Comparison of ENCODE assay signal across 9 cellular contexts in genomic region chr1:46717654-46718053, GRCh38. TPM values are rescaled to one million over a fixed set of nuclear protein-coding genes. Genes with fewer than 3 reads are reported as not detected.
A peak's percentile ranks its signal among the peaks of the same experiment; 100 is the strongest.
DNase-seq lines count a peak whose midpoint lies in the region; ATAC-seq and TF ChIP-seq lines count a peak whose summit lies in the region.
"Had no signal": no experiment of that assay in that cellular context is flagged by ENCODE, and none has a peak within 500 bp of the region (broad histone marks: within the 10 kb centered on the region; RNA-seq: fewer than 3 reads in every experiment).

No MANE protein-coding gene starts in this region.

- ATAC-seq in CD8-positive, alpha-beta T cell, result no peak
- ATAC-seq in sciatic nerve, result no peak

- CTCF ChIA-PET in CD8-positive, alpha-beta T cell (lab: Charles Lee), result interaction anchor here (0.6 kb wide), 1 partner anchor 102 kb away, joined by 3 read pairs; no protein-coding TSS in a partner anchor

- H3K9me3 ChIP-seq in CD8-positive, alpha-beta T cell (ENCODE audit: low read length), result no peaks in the 10 kb centered on the region
- H3K9me3 ChIP-seq in MM.1S (replicated peaks; ENCODE audit: insufficient read depth, low read length), result no peaks in the 10 kb centered on the region
- H3K9me3 ChIP-seq in neuron (ENCODE audit: low read length), result no peaks in the 10 kb centered on the region

- peak overlapping the region; percentile 89 for H3K4me3 Mint-ChIP-seq in CD8-positive, alpha-beta T cell

- H3K27me3 ChIP-seq in CD8-positive, alpha-beta T cell (ENCODE audit: insufficient read depth, low read length), result no peaks in the 10 kb centered on the region
- no peaks in the 10 kb centered on the region for H3K27me3 ChIP-seq in MM.1S (replicated peaks; ENCODE audit: insufficient read depth, low read length)
- H3K27me3 ChIP-seq in dorsolateral prefrontal cortex, result no peaks in the 10 kb centered on the region
- H3K27me3 ChIP-seq in neuron (ENCODE audit: insufficient read depth, low read length), result peaks cover 4% of the 10 kb centered on the region

- no peak overlapping the region for H2AFZ ChIP-seq in MM.1S (ENCODE audit: low read length)
- no peak overlapping the region for H2AFZ ChIP-seq in neuron (ENCODE audit: low read depth, low read length)

- in situ Hi-C loops in GM13977 (cut with MboI; ENCODE audit: low pct_unique_long_range_greater_than_20kb, low sequenced_read_pairs, unreplicated experiment), result no loop called here

- no peaks in the 10 kb centered on the region for H3K27me3 Mint-ChIP-seq in CD8-positive, alpha-beta T cell (ENCODE audit: low read depth)

- peaks cover 41% of the 10 kb centered on the region for H3K79me2 ChIP-seq in MM.1S (ENCODE audit: low read length)

- peaks cover 45% of the 10 kb centered on the region for H3K36me3 Mint-ChIP-seq in CD8-positive, alpha-beta T cell

- peak overlapping the region; percentile 86 for H3K4me3 ChIP-seq in CD8-positive, alpha-beta T cell (ENCODE audit: low read depth, low read length)
- H3K4me3 ChIP-seq in MM.1S (ENCODE audit: low read length) (peak overlapping the region; percentile 98), dorsolateral prefrontal cortex (peak overlapping the region; percentile 74 to 100 (median 99)), neuron (ENCODE audit: low read length) (peak overlapping the region; percentile 75)

- no peaks in the 10 kb centered on the region for H3K9me3 Mint-ChIP-seq in CD8-positive, alpha-beta T cell

- no peaks in the 10 kb centered on the region for H3F3A ChIP-seq in MM.1S (ENCODE audit: insufficient read depth, low read length)

- no peak for DNase-seq in CD8-positive, alpha-beta T cell
- DNase-seq in MM.1S (no peak), dorsolateral prefrontal cortex (no peak), DMS79 (lab: John Stamatoyannopoulos, UW) (no peak), Ammon's horn (ENCODE audit: low spot score) (no peak), GM13977 (ENCODE audit: low spot score) (no peak), sciatic nerve (ENCODE audit: low spot score) (no peak)
- DNase-seq: head of caudate nucleus had no signal

- H3K36me3 ChIP-seq in CD8-positive, alpha-beta T cell (ENCODE audit: insufficient read depth, low read length), result peaks cover 13% of the 10 kb centered on the region
- H3K36me3 ChIP-seq in MM.1S (replicated peaks; ENCODE audit: insufficient read depth, low read length), result no peaks in the 10 kb centered on the region; the same call in 1 of the 2 replicates
- H3K36me3 ChIP-seq in neuron (ENCODE audit: insufficient read depth, low read length), result peaks cover 29% of the 10 kb centered on the region

- H3K27ac Mint-ChIP-seq in CD8-positive, alpha-beta T cell, result peak overlapping the region; percentile 87

- H4K20me1 ChIP-seq in MM.1S (ENCODE audit: insufficient read depth, low read length), result 0 out of 2 replicates have a peak, but pooled peaks cover 4% of the 10 kb centered on the region

- intact Hi-C loops in CD8-positive, alpha-beta T cell (cut with DNase I, micrococcal nuclease), result loop anchor here (2.0 to 10.0 kb wide), 2 partner anchors 471 to 717 kb away; partner anchors contain the start of genes FOXD2 (in 2 of the 2) and RAD54L (in 1 of the 2)
- intact Hi-C loops in dorsolateral prefrontal cortex (cut with DNase I), result loop anchor here (2.0 to 5.0 kb wide), 4 partner anchors 49 to 270 kb away; partner anchors contain the start of genes ATPAF1 (in 2 of the 2) and MOB3C (in 1 of the 2)
- intact Hi-C loops in sciatic nerve (cut with DNase I), result no loop called here

- peaks cover 46% of the 10 kb centered on the region for H3K4me1 Mint-ChIP-seq in CD8-positive, alpha-beta T cell (ENCODE audit: low read depth)

- POLR2A ChIA-PET in CD8-positive, alpha-beta T cell (lab: Charles Lee), result interaction anchor here (0.7 to 1.3 kb wide), 3 partner anchors 51 to 114 kb away, joined by 3 read pairs; partner anchors contain the start of gene MKNK1

- H3K4me1 ChIP-seq in CD8-positive, alpha-beta T cell (ENCODE audit: insufficient read depth, low read length), result peaks cover 28% of the 10 kb centered on the region
- H3K4me1 ChIP-seq in MM.1S (ENCODE audit: low read length) (peaks cover 17% of the 10 kb centered on the region), neuron (ENCODE audit: insufficient read depth, low read length) (peaks cover 19% of the 10 kb centered on the region)

- no peak for TF ChIP-seq CTCF in CD8-positive, alpha-beta T cell (IDR thresholded peaks at IDR 0.05)
- TF ChIP-seq CTCF in MM.1S (IDR thresholded peaks at IDR 0.05; ENCODE audit: low read length), result no peak
- no peak for TF ChIP-seq CTCF in dorsolateral prefrontal cortex (IDR thresholded peaks at IDR 0.05 in 54 of 56, conservative IDR thresholded peaks at IDR 0.05 in 2 of 56; ENCODE audit: low read depth in 1 of 56, partially characterized antibody in 56 of 56)
- no peak for TF ChIP-seq CTCF in GM13977 (IDR thresholded peaks at IDR 0.05; ENCODE audit: extremely low read depth, insufficient read depth, missing control alignments)

- H3K9me2 ChIP-seq in MM.1S (replicated peaks; ENCODE audit: insufficient read depth, low read length), result no peaks in the 10 kb centered on the region

- H3K4me2 ChIP-seq in MM.1S (ENCODE audit: low read depth, low read length), result peak overlapping the region; percentile 81

- peak overlapping the region; percentile 94; the same call in 1 of the 2 replicates for H3K9ac ChIP-seq in MM.1S (ENCODE audit: low read length)

- peak overlapping the region; percentile 81 for H3K27ac ChIP-seq in CD8-positive, alpha-beta T cell (ENCODE audit: low read depth, low read length)
- H3K27ac ChIP-seq in MM.1S (ENCODE audit: low read length) (no peak overlapping the region), dorsolateral prefrontal cortex (peak overlapping the region in 2 of 59 donors; percentile 82 to 89)

RNA-seq across cellular contexts. Expression of gene EFCAB14, which starts 1.3 kb away (rescaled TPM):
- 10 to 100 TPM; 33.1 to 36.9 TPM for total RNA-seq in CD8-positive, alpha-beta T cell
- 100 to 1,000 TPM in 14 of 120 experiments, 10 to 100 TPM in 106; 50.4 to 120 (median 78.0) TPM for total RNA-seq in dorsolateral prefrontal cortex
- 109 TPM for total RNA-seq in sciatic nerve

RNA-seq across cellular contexts. Expression of gene TEX38, which starts 46.0 kb away (rescaled TPM):
- total RNA-seq in CD8-positive, alpha-beta T cell, result not detected
- under 1 TPM in 11 of 120 experiments, not detected in 109; 0.45 to 0.98 (median 0.66) TPM for total RNA-seq in dorsolateral prefrontal cortex
- not detected for total RNA-seq in sciatic nerve

RNA-seq across cellular contexts. Expression of gene ATPAF1, which starts 49.5 kb away (rescaled TPM):
- total RNA-seq in CD8-positive, alpha-beta T cell, result 10 to 100 TPM in 1 of 2 experiments, 1 to 10 TPM in 1; 8.3 to 10.5 TPM
- 100 to 1,000 TPM in 43 of 120 experiments, 10 to 100 TPM in 77; 65.7 to 127 (median 93.4) TPM for total RNA-seq in dorsolateral prefrontal cortex
- total RNA-seq in sciatic nerve, result 24.0 TPM
